Comparison of ENCODE assay signal across 12 cellular contexts in genomic region chr3:183375337-183375736, GRCh38.
"Had no signal": no experiment of that assay in that cellular context is flagged by ENCODE, and none has a peak within 500 bp of the region (broad histone marks: within the 10 kb centered on the region; RNA-seq: fewer than 3 reads in every experiment).

No MANE protein-coding gene starts in this region.

- DNase-seq: activated CD4-positive, alpha-beta memory T cell treated with anti-CD3 and anti-CD28 coated beads for 36 hours; activated CD8-positive, alpha-beta memory T cell treated with anti-CD3 and anti-CD28 coated beads, Interleukin-2, amount 10 ng/mL, durations not matched to agents 7 days and 5 days; activated naive CD4-positive, alpha-beta T cell treated with anti-CD3 and anti-CD28 coated beads, Interleukin-2, amount 10 ng/mL, durations not matched to agents 7 days and 5 days; activated T-cell treated with anti-CD3 and anti-CD28 coated beads, Interleukin-2, amount 50 U/mL, for 1 hour; adrenal gland; hippocampal formation; left ventricle myocardium superior; naive thymus-derived CD8-positive, alpha-beta T cell; stimulated activated CD4-positive, alpha-beta T cell treated with anti-CD3 and anti-CD28 coated beads, Interleukin-15, amount 100 ng/mL, for 24 hours; stimulated activated CD4-positive, alpha-beta T cell treated with anti-CD3 and anti-CD28 coated beads, Interleukin-4, amount 100 ng/mL, for 1 hour; T-cell had no signal

- ATAC-seq: activated CD8-positive, alpha-beta memory T cell treated with anti-CD3 and anti-CD28 coated beads, Interleukin-2, amount 10 ng/mL, durations not matched to agents 7 days and 5 days; esophagus mucosa; naive thymus-derived CD8-positive, alpha-beta T cell; T-cell had no signal
